In the genomic region with DNA sequence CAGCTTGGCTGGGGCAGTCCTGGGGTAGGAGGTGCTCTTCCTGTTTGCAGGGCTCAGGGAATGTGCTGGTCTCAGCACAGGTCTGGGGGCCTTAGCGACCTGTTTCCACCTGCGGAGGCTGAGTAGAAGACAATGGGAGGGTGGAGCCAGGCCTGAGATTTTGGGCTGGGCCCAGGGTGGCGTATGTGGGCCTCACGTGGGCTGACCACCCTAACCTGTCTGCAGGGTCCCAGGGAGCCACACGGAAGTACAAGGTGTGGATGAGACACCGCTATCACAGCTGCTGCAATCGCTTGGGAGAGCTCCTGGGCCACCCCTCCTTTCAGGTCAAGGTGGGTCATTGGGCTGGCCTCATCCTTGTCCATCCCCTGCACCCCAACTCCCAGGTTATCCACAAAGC, we compare ENCODE assay signal across 8 cellular contexts. TPM values are rescaled to one million over a fixed set of nuclear protein-coding genes. Genes with fewer than 3 reads are reported as not detected.
A peak's percentile ranks its signal among the peaks of the same experiment; 100 is the strongest.
DNase-seq lines count a peak whose midpoint lies in the region; ATAC-seq and TF ChIP-seq lines count a peak whose summit lies in the region.

No MANE protein-coding gene starts in this region.

- no peak overlapping the region for H3K27ac ChIP-seq in foreskin keratinocyte

- H3K4me3 ChIP-seq in astrocyte of the spinal cord (ENCODE audit: low read depth, low read length) = peak overlapping the region; percentile 81

- TF ChIP-seq CTCF in astrocyte of the spinal cord (IDR thresholded peaks at IDR 0.05; ENCODE audit: low read depth, low read length) (no peak), foreskin keratinocyte (conservative IDR thresholded peaks at IDR 0.05) (no peak), GM10266 (IDR thresholded peaks at IDR 0.05; ENCODE audit: control insufficient read depth, insufficient read depth, low read depth, missing control alignments) (no peak)

- H3K27ac Mint-ChIP-seq in memory B cell = peak overlapping the region; percentile 98

- H3K36me3 Mint-ChIP-seq in memory B cell = peaks cover 3% of the 10 kb centered on the region

- in situ Hi-C loops in astrocyte of the spinal cord (cut with HindIII; ENCODE audit: low sequenced_read_pairs) = no loop called here

- H3K4me3 Mint-ChIP-seq in memory B cell = peak overlapping the region; percentile 94

- H3K4me1 ChIP-seq in foreskin keratinocyte = no peaks in the 10 kb centered on the region

- no peaks in the 10 kb centered on the region for H3K9me3 Mint-ChIP-seq in memory B cell

- ATAC-seq in left ventricle myocardium superior (no peak), memory B cell (ENCODE audit: low read depth) (no peak), foreskin keratinocyte (no peak), HG02981 (IDR thresholded peaks at IDR 0.05; ENCODE audit: unreplicated experiment) (no peak)

- intact Hi-C loops in left ventricle myocardium superior (cut with micrococcal nuclease) = no loop called here
- intact Hi-C loops in cardiac septum (cut with DNase I) = no loop called here

- H3K4me1 Mint-ChIP-seq in memory B cell = peaks cover 22% of the 10 kb centered on the region

- H3K27me3 Mint-ChIP-seq in memory B cell = no peaks in the 10 kb centered on the region

- DNase-seq in left ventricle myocardium superior (peak; percentile 25), cardiac septum (ENCODE audit: low spot score) (no peak), astrocyte of the spinal cord (ENCODE audit: low read depth, low spot score) (no peak), memory B cell (ENCODE audit: low spot score in 2 of 2) (no peak), foreskin keratinocyte (no peak), GM10266 (ENCODE audit: extremely low spot score) (no peak), NCI-H2171 (lab: John Stamatoyannopoulos, UW) (no peak)

- no peaks in the 10 kb centered on the region for H3K27me3 ChIP-seq in foreskin keratinocyte

RNA-seq across cellular contexts. Expression of gene NOC4L, which starts 1.1 kb away (rescaled TPM):
- total RNA-seq in left ventricle myocardium superior (12.1 TPM), cardiac septum (8.6 TPM), foreskin keratinocyte (24.6 and 32.2 TPM in 2 replicates)
- 38.2 and 42.4 TPM in 2 replicates for polyA plus RNA-seq in foreskin keratinocyte

RNA-seq across cellular contexts. Expression of gene DDX51, which starts 1.2 kb away (rescaled TPM):
- 8.6 TPM for total RNA-seq in left ventricle myocardium superior
- total RNA-seq in cardiac septum = 9.6 TPM
- 12.0 and 17.8 TPM in 2 replicates for total RNA-seq in foreskin keratinocyte
- polyA plus RNA-seq in foreskin keratinocyte = 17.1 and 19.6 TPM in 2 replicates
